Comparison of ENCODE assay signal across 8 cellular contexts in the genomic region with DNA sequence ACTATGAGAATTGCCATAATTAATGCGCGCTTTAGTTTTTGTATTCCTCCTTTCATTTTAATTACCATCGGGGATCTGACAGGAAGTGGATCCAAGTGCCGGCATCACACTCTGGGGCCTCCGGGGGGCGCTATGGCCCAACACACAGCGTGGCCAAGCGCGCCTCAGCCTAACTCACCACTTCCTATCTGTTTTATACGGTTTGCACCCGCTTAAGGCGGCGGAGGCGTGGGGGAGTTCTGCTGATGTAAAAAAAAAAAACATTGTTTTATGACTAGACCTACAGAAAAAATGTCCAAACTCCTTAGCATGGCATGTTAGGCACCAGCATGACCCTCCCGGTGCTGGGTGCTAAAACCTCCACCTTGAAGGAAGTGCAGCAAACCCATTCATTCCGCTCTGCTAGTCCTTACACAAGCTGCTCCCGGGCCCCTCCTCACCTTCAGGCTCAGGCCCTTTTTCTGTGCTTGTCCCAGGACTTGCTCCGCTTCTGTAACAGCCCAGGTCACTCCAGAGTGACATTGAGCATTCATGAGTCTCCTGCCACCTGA. TPM values are rescaled to one million over a fixed set of nuclear protein-coding genes. Genes with fewer than 3 reads are reported as not detected.
DNase-seq lines count a peak whose midpoint lies in the region; ATAC-seq and TF ChIP-seq lines count a peak whose summit lies in the region.

No MANE protein-coding gene starts in this region.

- H3K4me1 ChIP-seq in A673 (ENCODE audit: insufficient read depth, low read length, poor library complexity, severe bottlenecking) (no peaks in the 10 kb centered on the region), heart right ventricle (peaks cover 0 to 18% (median 6%) of the 10 kb centered on the region in 9 donors), skeletal muscle satellite cell (ENCODE audit: control insufficient read depth, insufficient read depth, low read length) (peaks cover 5% of the 10 kb centered on the region)

- peak; percentile 79 for DNase-seq in A673 (ENCODE audit: low spot score)
- peak; percentile 78 for DNase-seq in RPMI8226
- DNase-seq in activated effector memory CD4-positive, alpha-beta T cell treated with anti-CD3 and anti-CD28 coated beads, Interleukin-2, amount 50 U/mL, for 16 hours = peak; percentile 87
- peak; percentile 29 to 52 for DNase-seq in heart right ventricle
- DNase-seq in OCI-M2 (lab: John Stamatoyannopoulos, UW; ENCODE audit: unreplicated experiment) = no peak
- DNase-seq in LoVo (ENCODE audit: low spot score) = no peak

- no peak overlapping the region for H3K9ac ChIP-seq in skeletal muscle satellite cell (ENCODE audit: low read depth, low read length)

- POLR2A ChIA-PET in A673 (lab: Charles Lee; ENCODE audit: low non-redundant PET) = no interaction called here

- no peak overlapping the region for H3K27ac ChIP-seq in A673 (ENCODE audit: low read depth, low read length, poor library complexity, severe bottlenecking)
- H3K27ac ChIP-seq in heart right ventricle = no peak overlapping the region

- peak overlapping the region; percentile 32 for H3K4me2 ChIP-seq in skeletal muscle satellite cell (ENCODE audit: low read length)

- H3K9me3 ChIP-seq in A673 (ENCODE audit: low read depth, low read length, poor library complexity, severe bottlenecking) = no peaks in the 10 kb centered on the region
- H3K9me3 ChIP-seq in heart right ventricle = no peaks in the 10 kb centered on the region
- H3K9me3 ChIP-seq in skeletal muscle satellite cell (replicated peaks; ENCODE audit: low read length) = no peaks in the 10 kb centered on the region

- H3K36me3 ChIP-seq in A673 (ENCODE audit: insufficient read depth, low read length, poor library complexity, severe bottlenecking) (no peaks in the 10 kb centered on the region), heart right ventricle (no peaks in the 10 kb centered on the region), skeletal muscle satellite cell (ENCODE audit: insufficient read depth, low read length) (no peaks in the 10 kb centered on the region)

- H3K27me3 ChIP-seq in A673 (replicated peaks; ENCODE audit: insufficient read depth, low read depth, low read length, poor library complexity) = peaks cover 14% of the 10 kb centered on the region
- H3K27me3 ChIP-seq in heart right ventricle = peaks cover 0 to 57% (median 10%) of the 10 kb centered on the region in 7 donors
- peaks cover 65% of the 10 kb centered on the region for H3K27me3 ChIP-seq in skeletal muscle satellite cell (ENCODE audit: control insufficient read depth, insufficient read depth, low read length)

- intact Hi-C loops in A673 (cut with micrococcal nuclease; ENCODE audit: unreplicated experiment) = loop anchor here (1.0 kb wide), 1 partner anchor 55 kb away; no protein-coding TSS in a partner anchor
- intact Hi-C loops in heart right ventricle (cut with DNase I) = loop anchor here in 3 of 10 donors (1.0 to 5.0 kb wide), 3 partner anchors 54 to 64 kb away; no protein-coding TSS in a partner anchor

- peak; percentile 96 for TF ChIP-seq CTCF in A673 (conservative IDR thresholded peaks at IDR 0.05; ENCODE audit: low read depth, low read length)
- TF ChIP-seq CTCF in heart right ventricle (IDR thresholded peaks at IDR 0.05) = peak; percentile 25 to 74 (median 62)

- WGBS in heart right ventricle, 2 donors = 21 to 26% methylated on average over 18 of the region's 18 CpGs

- CTCF ChIA-PET in A673 (lab: Charles Lee) = no interaction called here

- BruUV-seq in A673 (replicated peaks; lab: Mats Ljungman, UMichigan) = no TSS peak

- H3K4me3 ChIP-seq in A673 (ENCODE audit: low read depth, low read length, poor library complexity, severe bottlenecking) (no peak overlapping the region), heart right ventricle (no peak overlapping the region), skeletal muscle satellite cell (ENCODE audit: low read length) (no peak overlapping the region)

- ATAC-seq in GM21723 (IDR thresholded peaks at IDR 0.05; ENCODE audit: unreplicated experiment) = peak; percentile 57
- ATAC-seq in heart right ventricle = peak in 3 of 8 donors; percentile 40 to 56 (median 46)

RNA-seq across cellular contexts. Expression of a gene that starts 4.5 kb away (rescaled TPM):
- total RNA-seq in A673 (2021) = 0.52 and 1.2 TPM in 2 replicates
- 1 to 10 TPM; 2.0 to 6.2 (median 3.6) TPM for total RNA-seq in heart right ventricle
- 1 to 10 TPM; 3.3 to 8.0 TPM for polyA plus RNA-seq in heart right ventricle
- not detected in 2 replicates for total RNA-seq in skeletal muscle satellite cell (2012; rRNA removed)

RNA-seq across cellular contexts. Expression of a gene that starts 24.1 kb away (rescaled TPM):
- 135 and 146 TPM in 2 replicates for total RNA-seq in A673 (2021)
- total RNA-seq in heart right ventricle = 100 to 1,000 TPM; 135 to 264 (median 224) TPM
- 100 to 1,000 TPM; 120 to 206 TPM for polyA plus RNA-seq in heart right ventricle
- 79.9 and 86.9 TPM in 2 replicates for total RNA-seq in skeletal muscle satellite cell (2012; rRNA removed)

RNA-seq across cellular contexts. Expression of a gene that starts 35.7 kb away (rescaled TPM):
- 607 and 704 TPM in 2 replicates for total RNA-seq in A673 (2021)
- 10 to 100 TPM; 37.1 to 77.1 (median 46.7) TPM for total RNA-seq in heart right ventricle
- 10 to 100 TPM; 66.4 to 68.8 TPM for polyA plus RNA-seq in heart right ventricle
- 209 and 212 TPM in 2 replicates for total RNA-seq in skeletal muscle satellite cell (2012; rRNA removed)

Comparison
In these comparisons a context has a peak if more than half of its experiments do, and no peak if none do; other contexts are left out.
1. DNase-seq: peak in A673 (single experiment), RPMI8226 (single experiment), activated effector memory CD4-positive, alpha-beta T cell treated with anti-CD3 and anti-CD28 coated beads, Interleukin-2, amount 50 U/mL, for 16 hours (single experiment) and heart right ventricle (2 of 2); none in OCI-M2 (single experiment) and LoVo (single experiment).